ENCODE assay signal across 9 cellular contexts in genomic region chr5:88672644-88673493, GRCh38.
DNase-seq lines count a peak whose midpoint lies in the region; ATAC-seq and TF ChIP-seq lines count a peak whose summit lies in the region.
"Had no signal": no experiment of that assay in that cellular context is flagged by ENCODE, and none has a peak within 500 bp of the region (broad histone marks: within the 10 kb centered on the region; RNA-seq: fewer than 3 reads in every experiment).

No MANE protein-coding gene starts in this region.

- no peak for TF ChIP-seq RAD21 in neural cell (conservative IDR thresholded peaks at IDR 0.05)

- intact Hi-C loops in left lung (cut with DNase I): no loop called here

- H3K36me3 Mint-ChIP-seq in central memory CD8-positive, alpha-beta T cell (ENCODE audit: insufficient read depth): peaks cover 14% of the 10 kb centered on the region

- H3K9me2 ChIP-seq in neural cell (ENCODE audit: insufficient read depth, low read length): no peaks in the 10 kb centered on the region

- H3K79me2 ChIP-seq in neural cell (replicated peaks; ENCODE audit: insufficient read depth, low read length): peaks cover 92% of the 10 kb centered on the region

- H3K27me3 ChIP-seq in GM06990 (replicated peaks; ENCODE audit: control insufficient read depth, insufficient read depth, low read length) (no peaks in the 10 kb centered on the region), neural cell (ENCODE audit: insufficient read depth, low read depth, low read length) (no peaks in the 10 kb centered on the region), left lung (peaks cover 97 to 100% of the 10 kb centered on the region in 2 donors)

- no peaks in the 10 kb centered on the region for H4K20me1 ChIP-seq in neural cell (ENCODE audit: insufficient read depth)

- H3K4me3 Mint-ChIP-seq in central memory CD8-positive, alpha-beta T cell: no peak overlapping the region

- DNase-seq in GM06990 (ENCODE audit: extremely low read depth, insufficient read length) (no peak), NCI-H526 (lab: John Stamatoyannopoulos, UW) (peak; percentile 38 to 72), NCI-H510A (lab: John Stamatoyannopoulos, UW) (no peak), left lung (no peak)
- DNase-seq in central memory CD8-positive, alpha-beta T cell (ENCODE audit: low spot score in 2 of 2): no peak
- DNase-seq: activated naive CD4-positive, alpha-beta T cell; NCI-H146 had no signal

- peak overlapping the region; percentile 96 for H3K9ac ChIP-seq in neural cell (ENCODE audit: low read length)

- ATAC-seq in central memory CD8-positive, alpha-beta T cell (replicated peaks; ENCODE audit: extremely low read depth, poor library complexity, severe bottlenecking): no peak
- no peak for ATAC-seq in left lung
- ATAC-seq in GM19328 (IDR thresholded peaks at IDR 0.05; ENCODE audit: unreplicated experiment): no peak

- peaks cover 6% of the 10 kb centered on the region for H3K9me3 Mint-ChIP-seq in central memory CD8-positive, alpha-beta T cell

- no peak for TF ChIP-seq EP300 in neural cell (conservative IDR thresholded peaks at IDR 0.05; ENCODE audit: poor library complexity, severe bottlenecking)

- peaks cover 96% of the 10 kb centered on the region for H3K27me3 Mint-ChIP-seq in central memory CD8-positive, alpha-beta T cell

- H3K4me3 ChIP-seq in GM06990 (replicated peaks; ENCODE audit: low read depth, low read length): peak overlapping the region; percentile 67; the same call in 1 of the 2 replicates
- peak overlapping the region; percentile 82 for H3K4me3 ChIP-seq in neural cell (ENCODE audit: low read length)
- H3K4me3 ChIP-seq in left lung: no peak overlapping the region

- TF ChIP-seq CTCF in GM06990 (IDR thresholded peaks at IDR 0.05; ENCODE audit: insufficient read depth, low read length, poor library complexity, severe bottlenecking) (no peak), neural cell (IDR thresholded peaks at IDR 0.05; ENCODE audit: poor library complexity, severe bottlenecking) (no peak), left lung (IDR thresholded peaks at IDR 0.05) (no peak)

- H3K4me1 Mint-ChIP-seq in central memory CD8-positive, alpha-beta T cell: peaks cover 16% of the 10 kb centered on the region

- H3K4me2 ChIP-seq in neural cell (ENCODE audit: low read length): peak overlapping the region; percentile 95

- H3F3A ChIP-seq in neural cell (ENCODE audit: insufficient read depth, low read length, poor library complexity, severe bottlenecking): peaks cover 6% of the 10 kb centered on the region

- H3K36me3 ChIP-seq in GM06990 (ENCODE audit: control insufficient read depth, insufficient read depth, low read length) (no peaks in the 10 kb centered on the region), neural cell (ENCODE audit: insufficient read depth, low read length) (no peaks in the 10 kb centered on the region), left lung (no peaks in the 10 kb centered on the region)

- no peak overlapping the region for H2AFZ ChIP-seq in neural cell (ENCODE audit: low read depth, low read length)

- H3K9me3 ChIP-seq in neural cell (ENCODE audit: low read length): no peaks in the 10 kb centered on the region
- H3K9me3 ChIP-seq in left lung: no peaks in the 10 kb centered on the region

- H3K27ac ChIP-seq in neural cell (ENCODE audit: low read length) (peak overlapping the region; percentile 100), left lung (no peak overlapping the region)

- H3K27ac Mint-ChIP-seq in central memory CD8-positive, alpha-beta T cell (ENCODE audit: low read depth): peak overlapping the region; percentile 91

- H3K4me1 ChIP-seq in left lung: peaks cover 2 to 19% of the 10 kb centered on the region in 2 donors

TF ChIP-seq in neural cell, 6 proteins besides CTCF, POLR2A, EP300 and RAD21:
- TF ChIP-seq POLR2AphosphoS5 (IDR thresholded peaks at IDR 0.05) (peak; percentile 50), EZH2 (IDR thresholded peaks at IDR 0.05; ENCODE audit: borderline replicate concordance, insufficient read depth, low read length, poor library complexity, severe bottlenecking) (no peak), MXI1 (conservative IDR thresholded peaks at IDR 0.05; ENCODE audit: poor library complexity, severe bottlenecking) (peak; percentile 29), TAF1 (IDR thresholded peaks at IDR 0.05; ENCODE audit: low read depth) (no peak)
- TF ChIP-seq, protein P1, sequence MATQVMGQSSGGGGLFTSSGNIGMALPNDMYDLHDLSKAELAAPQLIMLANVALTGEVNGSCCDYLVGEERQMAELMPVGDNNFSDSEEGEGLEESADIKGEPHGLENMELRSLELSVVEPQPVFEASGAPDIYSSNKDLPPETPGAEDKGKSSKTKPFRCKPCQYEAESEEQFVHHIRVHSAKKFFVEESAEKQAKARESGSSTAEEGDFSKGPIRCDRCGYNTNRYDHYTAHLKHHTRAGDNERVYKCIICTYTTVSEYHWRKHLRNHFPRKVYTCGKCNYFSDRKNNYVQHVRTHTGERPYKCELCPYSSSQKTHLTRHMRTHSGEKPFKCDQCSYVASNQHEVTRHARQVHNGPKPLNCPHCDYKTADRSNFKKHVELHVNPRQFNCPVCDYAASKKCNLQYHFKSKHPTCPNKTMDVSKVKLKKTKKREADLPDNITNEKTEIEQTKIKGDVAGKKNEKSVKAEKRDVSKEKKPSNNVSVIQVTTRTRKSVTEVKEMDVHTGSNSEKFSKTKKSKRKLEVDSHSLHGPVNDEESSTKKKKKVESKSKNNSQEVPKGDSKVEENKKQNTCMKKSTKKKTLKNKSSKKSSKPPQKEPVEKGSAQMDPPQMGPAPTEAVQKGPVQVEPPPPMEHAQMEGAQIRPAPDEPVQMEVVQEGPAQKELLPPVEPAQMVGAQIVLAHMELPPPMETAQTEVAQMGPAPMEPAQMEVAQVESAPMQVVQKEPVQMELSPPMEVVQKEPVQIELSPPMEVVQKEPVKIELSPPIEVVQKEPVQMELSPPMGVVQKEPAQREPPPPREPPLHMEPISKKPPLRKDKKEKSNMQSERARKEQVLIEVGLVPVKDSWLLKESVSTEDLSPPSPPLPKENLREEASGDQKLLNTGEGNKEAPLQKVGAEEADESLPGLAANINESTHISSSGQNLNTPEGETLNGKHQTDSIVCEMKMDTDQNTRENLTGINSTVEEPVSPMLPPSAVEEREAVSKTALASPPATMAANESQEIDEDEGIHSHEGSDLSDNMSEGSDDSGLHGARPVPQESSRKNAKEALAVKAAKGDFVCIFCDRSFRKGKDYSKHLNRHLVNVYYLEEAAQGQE (IDR thresholded peaks at IDR 0.05; ENCODE audit: borderline replicate concordance): peak; percentile 72
TF ChIP-seq in neural cell: peak in this region for 3.

Comparison
In these comparisons a context has a peak if more than half of its experiments do, and no peak if none do; other contexts are left out.
1. DNase-seq: peak in NCI-H526 (2 of 2); none in GM06990 (single experiment), central memory CD8-positive, alpha-beta T cell (0 of 2), NCI-H510A (single experiment) and left lung (0 of 2).
2. H3K4me3 ChIP-seq: peak in GM06990 (single experiment) and neural cell (single experiment); none in left lung (0 of 2).